11 cellular contexts compared by ENCODE assay signal in genomic region chr10:99551158-99551557, GRCh38. TPM values are rescaled to one million over a fixed set of nuclear protein-coding genes. Genes with fewer than 3 reads are reported as not detected.
DNase-seq lines count a peak whose midpoint lies in the region; ATAC-seq, FAIRE-seq and TF ChIP-seq lines count a peak whose summit lies in the region.
"Had no signal": no experiment of that assay in that cellular context is flagged by ENCODE, and none has a peak within 500 bp of the region (broad histone marks: within the 10 kb centered on the region; RNA-seq: fewer than 3 reads in every experiment).

No MANE protein-coding gene starts in this region.

- H3K9me3 ChIP-seq in spleen: no peaks in the 10 kb centered on the region

- H3K36me3 ChIP-seq in bronchial epithelial cell (ENCODE audit: control insufficient read depth, insufficient read depth, low read length) (no peaks in the 10 kb centered on the region), spleen (no peaks in the 10 kb centered on the region)

- H3K4me3 ChIP-seq in bronchial epithelial cell (ENCODE audit: low read depth, low read length) (no peak overlapping the region), spleen (no peak overlapping the region)

- peaks cover 0 to 7% (median 0%) of the 10 kb centered on the region in 6 donors for H3K4me1 ChIP-seq in spleen
- H3K4me1 ChIP-seq: parathyroid adenoma had no signal

- H3K27ac ChIP-seq in spleen: peak overlapping the region in 6 of 8 donors; percentile 12 to 54 (median 30)
- H3K27ac ChIP-seq: parathyroid adenoma had no signal

- no peak for TF ChIP-seq POLR2A in spleen (IDR thresholded peaks at IDR 0.05)

- no peak for ATAC-seq in GM21423 (IDR thresholded peaks at IDR 0.05; ENCODE audit: unreplicated experiment)

- TF ChIP-seq CTCF in bronchial epithelial cell (IDR thresholded peaks at IDR 0.05; ENCODE audit: insufficient read depth, low read length, severe bottlenecking) (no peak), spleen (IDR thresholded peaks at IDR 0.05 in 8 of 11, conservative IDR thresholded peaks at IDR 0.05 in 3 of 11) (no peak)

- H3K27me3 ChIP-seq in bronchial epithelial cell (ENCODE audit: control insufficient read depth, insufficient read depth, low read length): peaks cover 13% of the 10 kb centered on the region
- H3K27me3 ChIP-seq in spleen (replicated peaks in 1 of 7): peaks cover 0 to 28% (median 0%) of the 10 kb centered on the region in 7 donors

- no peak for FAIRE-seq in bronchial epithelial cell (lab: Jason Lieb, UNC)

- 30 to 39% (median 32%) methylated on average over 5 of the region's 5 CpGs for WGBS in spleen, 5 donors

- DNase-seq in NCI-H2227 (lab: John Stamatoyannopoulos, UW; ENCODE audit: unreplicated experiment) (peak; percentile 53), NCI-H2227 treated with DMSO at 0.1 percent for 48 hours (lab: John Stamatoyannopoulos, UW) (no peak), NCI-H2196 treated with DMSO at 0.1 percent for 48 hours (lab: John Stamatoyannopoulos, UW; ENCODE audit: unreplicated experiment) (peak; percentile 78), bronchial epithelial cell (ENCODE audit: low read depth) (peak; percentile 60), spleen (no peak), NCI-H526 treated with DMSO at 0.1 percent for 48 hours (lab: John Stamatoyannopoulos, UW) (no peak)
- no peak for DNase-seq in activated CD4-positive, CD25-positive, alpha-beta regulatory T cell (lab: John Stamatoyannopoulos, UW)
- DNase-seq: stimulated activated naive CD4-positive, alpha-beta T cell had no signal

- intact Hi-C loops in spleen (cut with DNase I; ENCODE audit: low total_unique reads): no loop called here

RNA-seq across cellular contexts. Expression of gene NKX2-3, which starts 18.4 kb away (rescaled TPM):
- under 0.01 TPM in 1 of 2 replicates, not detected in the other for total RNA-seq in bronchial epithelial cell
- 10 to 100 TPM; 27.4 to 69.1 (median 38.7) TPM for total RNA-seq in spleen
- polyA plus RNA-seq in spleen: 10 to 100 TPM; 10.8 to 29.3 (median 11.4) TPM
- total RNA-seq: activated T-helper 2 cell treated with anti-CD3 and anti-CD28 coated beads, Interferon-gamma antibody, Interleukin-2, Interleukin-4, amounts not matched to agents 10 μg/mL and 5 μg/mL and 100 μg/mL, durations not matched to agents 14 hours and 24 hours and 36 hours had no signal

Comparison
In these comparisons a context has a peak if more than half of its experiments do, and no peak if none do; other contexts are left out.
1. DNase-seq: peak in NCI-H2227 (single experiment), NCI-H2196 treated with DMSO at 0.1 percent for 48 hours (single experiment) and bronchial epithelial cell (single experiment); none in NCI-H2227 treated with DMSO at 0.1 percent for 48 hours (single experiment), spleen (single experiment), NCI-H526 treated with DMSO at 0.1 percent for 48 hours (single experiment) and activated CD4-positive, CD25-positive, alpha-beta regulatory T cell (0 of 4).
2. RNA of gene NKX2-3, which starts 18.4 kb away (total RNA-seq): 27.4 to 69.1 TPM in spleen; under 0.01 TPM in bronchial epithelial cell; every median in the first group is over 10 times any median in the second.